Comparison of ENCODE assay signal across 9 cellular contexts in genomic region chr10:45592926-45593325, GRCh38.
A peak's percentile ranks its signal among the peaks of the same experiment; 100 is the strongest.
DNase-seq lines count a peak whose midpoint lies in the region; ATAC-seq and TF ChIP-seq lines count a peak whose summit lies in the region.
"Had no signal": no experiment of that assay in that cellular context is flagged by ENCODE, and none has a peak within 500 bp of the region (broad histone marks: within the 10 kb centered on the region; RNA-seq: fewer than 3 reads in every experiment).

No MANE protein-coding gene starts in this region.

- H2AFZ ChIP-seq in HCT116 (ENCODE audit: low read depth, low read length, poor library complexity, severe bottlenecking): no peak overlapping the region
- H2AFZ ChIP-seq in OCI-LY3 (ENCODE audit: low read depth, low read length): no peak overlapping the region

- no peaks in the 10 kb centered on the region for H3K9me3 ChIP-seq in HCT116 (ENCODE audit: control insufficient read depth in 1 of 2, insufficient read depth in 1 of 2, low read depth in 1 of 2, low read length in 2 of 2)
- no peaks in the 10 kb centered on the region for H3K9me3 ChIP-seq in OCI-LY3 (ENCODE audit: insufficient read depth, low read length)
- no peaks in the 10 kb centered on the region for H3K9me3 ChIP-seq in aorta (ENCODE audit: control insufficient read depth, low read length)

- peak overlapping the region; percentile 77 to 89 for H3K4me3 Mint-ChIP-seq in effector memory CD8-positive, alpha-beta T cell

- H3K36me3 Mint-ChIP-seq in effector memory CD8-positive, alpha-beta T cell (ENCODE audit: insufficient read depth): peaks cover 20% of the 10 kb centered on the region

- TF ChIP-seq RAD21 in HCT116 (IDR thresholded peaks at IDR 0.05; ENCODE audit: low read depth): no peak

- H3K79me2 ChIP-seq in HCT116 (ENCODE audit: insufficient read depth, low read length) (peaks cover 8% of the 10 kb centered on the region), OCI-LY3 (ENCODE audit: low read length) (no peaks in the 10 kb centered on the region)

- POLR2A ChIA-PET in HCT116 (lab: Charles Lee): no interaction called here

- no peak for TF ChIP-seq POLR2A in HCT116 (IDR thresholded peaks at IDR 0.05; ENCODE audit: borderline replicate concordance, extremely low read depth, insufficient read depth, insufficient read length)

- H3K4me2 ChIP-seq in HCT116 (ENCODE audit: low read length): peak overlapping the region; percentile 79; the same call in 1 of the 2 replicates
- H3K4me2 ChIP-seq in OCI-LY3 (ENCODE audit: low read length): peak overlapping the region; percentile 72

- H3K4me3 ChIP-seq in HCT116 (replicated peaks in 1 of 2; ENCODE audit: low read depth in 1 of 2, low read length in 2 of 2) (no peak overlapping the region), OCI-LY3 (ENCODE audit: low read length) (no peak overlapping the region), aorta (ENCODE audit: low read length in 2 of 2) (no peak overlapping the region)

- no peak overlapping the region for H3K27ac ChIP-seq in HCT116 (ENCODE audit: low read depth, low read length)
- H3K27ac ChIP-seq in OCI-LY3 (ENCODE audit: low read length): no peak overlapping the region
- H3K27ac ChIP-seq in aorta (ENCODE audit: low read depth in 1 of 2, low read length in 2 of 2): no peak overlapping the region
- H3K27ac ChIP-seq: epithelial cell of prostate had no signal

- H3K9ac ChIP-seq in HCT116 (ENCODE audit: low read length) (no peak overlapping the region), OCI-LY3 (ENCODE audit: low read length) (no peak overlapping the region)

- TF ChIP-seq CTCF in HCT116 (IDR thresholded peaks at IDR 0.05 in 2 of 3, conservative IDR thresholded peaks at IDR 0.05 in 1 of 3; ENCODE audit: borderline replicate concordance in 1 of 3, insufficient read depth in 1 of 3, low read depth in 2 of 3, low read length in 2 of 3) (no peak), OCI-LY3 (IDR thresholded peaks at IDR 0.05; ENCODE audit: low read depth, low read length) (no peak)

- ATAC-seq in HCT116: no peak
- no peak for ATAC-seq in effector memory CD8-positive, alpha-beta T cell (replicated peaks)
- ATAC-seq in HG02870 (IDR thresholded peaks at IDR 0.05; ENCODE audit: unreplicated experiment): no peak
- ATAC-seq in aorta (ENCODE audit: low FRiP score): no peak
- ATAC-seq in HG03108 (IDR thresholded peaks at IDR 0.05; ENCODE audit: unreplicated experiment): no peak

- H4K20me1 ChIP-seq in HCT116 (ENCODE audit: insufficient read depth) (no peaks in the 10 kb centered on the region), OCI-LY3 (ENCODE audit: insufficient read depth, low read length) (no peaks in the 10 kb centered on the region)

- H3K4me1 ChIP-seq in HCT116 (ENCODE audit: control insufficient read depth in 1 of 2, insufficient read depth in 2 of 2, low read length in 2 of 2) (peaks cover 11 to 15% of the 10 kb centered on the region in 2 experiments; a peak in 3 of 4 replicates), OCI-LY3 (ENCODE audit: low read length) (peaks cover 13% of the 10 kb centered on the region), aorta (ENCODE audit: control insufficient read depth in 1 of 2, insufficient read depth in 2 of 2, low read length in 2 of 2) (peaks cover 0 to 3% of the 10 kb centered on the region in 2 donors)

- H3K9me2 ChIP-seq in HCT116 (ENCODE audit: insufficient read depth): no peaks in the 10 kb centered on the region

- intact Hi-C loops in HCT116 (cut with micrococcal nuclease) (no loop called here), aorta (cut with DNase I) (no loop called here)

- no peak overlapping the region for H3K27ac Mint-ChIP-seq in effector memory CD8-positive, alpha-beta T cell

- no peaks in the 10 kb centered on the region for H3K27me3 Mint-ChIP-seq in effector memory CD8-positive, alpha-beta T cell

- BruUV-seq in HCT116 (replicated peaks; lab: Mats Ljungman, UMichigan): no TSS peak

- CTCF ChIA-PET in HCT116 (lab: Charles Lee): no interaction called here

- H3K36me3 ChIP-seq in HCT116 (ENCODE audit: control insufficient read depth in 1 of 2, insufficient read depth in 2 of 2, low read length in 2 of 2): no peaks in the 10 kb centered on the region
- H3K36me3 ChIP-seq in OCI-LY3 (replicated peaks; ENCODE audit: low read depth, low read length): no peaks in the 10 kb centered on the region
- H3K36me3 ChIP-seq in aorta (ENCODE audit: control insufficient read depth in 1 of 2, insufficient read depth in 2 of 2, low read length in 1 of 2): no peaks in the 10 kb centered on the region

- DNase-seq in HCT116 (ENCODE audit: low read depth, low spot score): no peak
- DNase-seq in effector memory CD8-positive, alpha-beta T cell: no peak
- DNase-seq in pons (ENCODE audit: low spot score): peak; percentile 45
- DNase-seq in aorta: no peak
- DNase-seq: activated CD4-positive, alpha-beta T cell treated with anti-CD3 and anti-CD28 coated beads, Interleukin-2, amount 50 U/mL, for 1 hour had no signal

- RAD21 ChIA-PET in HCT116 (lab: Charles Lee; ENCODE audit: low non-redundant PET in 1 of 2, low total read pairs in 2 of 2, uncharacterized antibody in 2 of 2, unreplicated experiment in 2 of 2): no interaction called here

- H3K27me3 ChIP-seq in HCT116 (ENCODE audit: insufficient read depth, low read length): no peaks in the 10 kb centered on the region
- H3K27me3 ChIP-seq in OCI-LY3 (ENCODE audit: low read depth, low read length): no peaks in the 10 kb centered on the region
- H3K27me3 ChIP-seq in aorta (ENCODE audit: control insufficient read depth in 1 of 2, insufficient read depth in 2 of 2, low read length in 1 of 2): no peaks in the 10 kb centered on the region

- H3K9me3 Mint-ChIP-seq in effector memory CD8-positive, alpha-beta T cell: peaks cover 0 to 1% of the 10 kb centered on the region in 2 donors

- peaks cover 20 to 41% of the 10 kb centered on the region in 2 donors for H3K4me1 Mint-ChIP-seq in effector memory CD8-positive, alpha-beta T cell (ENCODE audit: low read depth in 2 of 2)

TF ChIP-seq in HCT116, 20 proteins besides CTCF, POLR2A, EP300 and RAD21:
- TF ChIP-seq SP1 (IDR thresholded peaks at IDR 0.05; ENCODE audit: low read depth) (no peak), JUND (IDR thresholded peaks at IDR 0.05) (no peak), FOSL1 (IDR thresholded peaks at IDR 0.05; ENCODE audit: low read depth) (no peak), EZH2 (IDR thresholded peaks at IDR 0.05) (no peak), YY1 (IDR thresholded peaks at IDR 0.05; ENCODE audit: extremely low read depth, insufficient replicate concordance, low read depth, low read length) (no peak)
TF ChIP-seq in HCT116: peak in this region for 0.
